Comparison of ENCODE assay signal across 14 cellular contexts in the genomic region with DNA sequence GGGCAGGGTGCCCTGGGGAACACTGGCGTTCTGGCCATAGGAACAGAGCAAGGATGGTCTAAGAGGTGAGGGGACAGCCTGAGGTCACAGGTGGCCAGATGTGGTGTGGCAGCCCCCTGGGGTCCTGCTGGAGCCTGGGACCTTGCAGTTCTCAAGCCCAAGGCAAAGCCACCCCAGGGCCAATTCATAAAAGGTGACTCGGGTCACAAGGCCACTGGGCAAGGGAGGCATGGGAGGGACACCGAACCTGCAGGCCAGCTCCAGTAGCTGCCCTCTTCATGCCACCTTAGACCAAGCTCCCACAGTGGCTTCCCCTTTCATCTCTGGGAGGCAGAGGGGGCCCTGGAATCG. TPM values are rescaled to one million over a fixed set of nuclear protein-coding genes. Genes with fewer than 3 reads are reported as not detected.
A peak's percentile ranks its signal among the peaks of the same experiment; 100 is the strongest.
DNase-seq lines count a peak whose midpoint lies in the region; ATAC-seq and TF ChIP-seq lines count a peak whose summit lies in the region.
"Had no signal": no experiment of that assay in that cellular context is flagged by ENCODE, and none has a peak within 500 bp of the region (broad histone marks: within the 10 kb centered on the region; RNA-seq: fewer than 3 reads in every experiment).

No MANE protein-coding gene starts in this region.

- no peaks in the 10 kb centered on the region for H4K20me1 ChIP-seq in Loucy (ENCODE audit: insufficient read depth, low read length, poor library complexity, severe bottlenecking)

- peak overlapping the region; percentile 72 for H3K4me3 ChIP-seq in Loucy (ENCODE audit: low read length, poor library complexity, severe bottlenecking)
- H3K4me3 ChIP-seq in endodermal cell (ENCODE audit: low read length): no peak overlapping the region
- H3K4me3 ChIP-seq in trophoblast cell (ENCODE audit: low read depth, low read length): peak overlapping the region; percentile 18
- H3K4me3 ChIP-seq: left lung, SK-N-MC had no signal

- WGBS in endodermal cell (ENCODE audit: insufficient coverage in 1 of 2, insufficient read length in 1 of 2), 2 experiments: 70 to 83% methylated on average over 2 to 4 of the region's 4 CpGs
- no CpG with 5 or more reads among the region's 4 CpGs for WGBS in trophoblast cell (ENCODE audit: extremely low coverage, insufficient coverage, insufficient read length)

- H3K4me1 ChIP-seq in Loucy (ENCODE audit: insufficient read depth, low read length, poor library complexity, severe bottlenecking): no peaks in the 10 kb centered on the region
- no peaks in the 10 kb centered on the region for H3K4me1 ChIP-seq in endodermal cell (ENCODE audit: control insufficient read depth, insufficient read depth, low read length)
- H3K4me1 ChIP-seq in trophoblast cell (ENCODE audit: control insufficient read depth in 1 of 2, insufficient read depth in 2 of 2, low read length in 2 of 2): peaks cover 4 to 13% of the 10 kb centered on the region in 2 experiments

- no peak for DNase-seq in endodermal cell
- no peak for DNase-seq in trophoblast cell
- DNase-seq: activated naive CD4-positive, alpha-beta T cell treated with anti-CD3 and anti-CD28 coated beads, Interleukin-2, amount 50 U/mL, for 16 hours; C1 segment of cervical spinal cord; NCI-H2227 treated with DMSO at 0.1 percent for 48 hours had no signal

- H3K4me1 Mint-ChIP-seq in endodermal cell: peaks cover 1% of the 10 kb centered on the region

- H2AFZ ChIP-seq in Loucy (ENCODE audit: low read length) (peak overlapping the region; percentile 83), trophoblast cell (ENCODE audit: insufficient read depth, low read length, poor library complexity) (no peak overlapping the region)

- no peak overlapping the region for H3K14ac ChIP-seq in trophoblast cell (ENCODE audit: low read length)

- peaks cover 45% of the 10 kb centered on the region for H3K27me3 Mint-ChIP-seq in endodermal cell (ENCODE audit: insufficient read depth)

- peak overlapping the region; percentile 11 for H2BK120ac ChIP-seq in trophoblast cell (ENCODE audit: insufficient read depth, low read length, poor library complexity)

- no peaks in the 10 kb centered on the region for H3K9me2 ChIP-seq in Loucy (replicated peaks; ENCODE audit: low read depth, low read length)

- H3K27ac ChIP-seq in endodermal cell (ENCODE audit: low read depth, low read length) (no peak overlapping the region), trophoblast cell (ENCODE audit: low read depth, low read length) (no peak overlapping the region)
- H3K27ac ChIP-seq: left lung, neutrophil, SK-N-MC, VCaP had no signal

- peak overlapping the region; percentile 5 for H3K18ac ChIP-seq in trophoblast cell (ENCODE audit: low read length)

- H4K91ac ChIP-seq in trophoblast cell (ENCODE audit: low read depth, low read length): no peak overlapping the region

- H3K27ac Mint-ChIP-seq in endodermal cell: no peak overlapping the region

- no peak overlapping the region for H2BK5ac ChIP-seq in trophoblast cell (ENCODE audit: low read depth, low read length, poor library complexity)

- H3K9me3 Mint-ChIP-seq in endodermal cell: no peaks in the 10 kb centered on the region

- no peak overlapping the region for H2BK12ac ChIP-seq in trophoblast cell (ENCODE audit: low read length)

- H3K36me3 ChIP-seq in Loucy (ENCODE audit: insufficient read depth, low read length) (no peaks in the 10 kb centered on the region), endodermal cell (ENCODE audit: control insufficient read depth, insufficient read depth, low read length) (no peaks in the 10 kb centered on the region), trophoblast cell (ENCODE audit: control insufficient read depth in 1 of 2, insufficient read depth in 2 of 2, low read length in 2 of 2) (no peaks in the 10 kb centered on the region)
- H3K36me3 ChIP-seq: left lung, neutrophil had no signal

- no peaks in the 10 kb centered on the region for H3K36me3 Mint-ChIP-seq in endodermal cell (ENCODE audit: low read depth)

- H3K4ac ChIP-seq in trophoblast cell (ENCODE audit: low read depth, low read length): no peak overlapping the region

- H3K79me2 ChIP-seq in Loucy (ENCODE audit: insufficient read depth, low read length): no peaks in the 10 kb centered on the region
- H3K79me2 ChIP-seq in trophoblast cell (ENCODE audit: control insufficient read depth, insufficient read depth, low read length, poor library complexity): no peaks in the 10 kb centered on the region

- no peaks in the 10 kb centered on the region for H3K79me1 ChIP-seq in trophoblast cell (ENCODE audit: low read length)

- H3K9ac ChIP-seq in Loucy (ENCODE audit: low read depth, low read length, poor library complexity, severe bottlenecking) (peak overlapping the region; percentile 62), endodermal cell (ENCODE audit: extremely low read depth, low read length, poor library complexity, severe bottlenecking) (no peak overlapping the region), trophoblast cell (ENCODE audit: low read length) (no peak overlapping the region)

- ATAC-seq in GM19452 (IDR thresholded peaks at IDR 0.05; ENCODE audit: unreplicated experiment): no peak
- no peak for ATAC-seq in GM21723 (IDR thresholded peaks at IDR 0.05; ENCODE audit: unreplicated experiment)
- ATAC-seq in GM19035 (IDR thresholded peaks at IDR 0.05; ENCODE audit: unreplicated experiment): no peak
- ATAC-seq: left lung had no signal

- peak overlapping the region; percentile 59 for H3K4me3 Mint-ChIP-seq in endodermal cell

- no peak overlapping the region for H3K23ac ChIP-seq in trophoblast cell (ENCODE audit: low read length)

- H3K9me3 ChIP-seq in Loucy (ENCODE audit: insufficient read depth, low read depth, low read length): no peaks in the 10 kb centered on the region
- H3K9me3 ChIP-seq in endodermal cell (ENCODE audit: control insufficient read depth, low read length): no peaks in the 10 kb centered on the region
- no peaks in the 10 kb centered on the region for H3K9me3 ChIP-seq in trophoblast cell (ENCODE audit: insufficient read depth, low read depth, low read length)
- H3K9me3 ChIP-seq: left lung, neutrophil had no signal

- H3F3A ChIP-seq in Loucy (ENCODE audit: low read depth): no peaks in the 10 kb centered on the region

- H4K12ac ChIP-seq in trophoblast cell (ENCODE audit: low read depth, low read length): no peak overlapping the region

- no peak overlapping the region for H2AK5ac ChIP-seq in trophoblast cell (ENCODE audit: low read length)

- no peak for TF ChIP-seq CTCF in Loucy (conservative IDR thresholded peaks at IDR 0.05; ENCODE audit: low read length)
- TF ChIP-seq CTCF in endodermal cell (conservative IDR thresholded peaks at IDR 0.05): no peak

- peak overlapping the region; percentile 21 for H4K8ac ChIP-seq in trophoblast cell (ENCODE audit: low read depth, low read length)

- H3K27me3 ChIP-seq in Loucy (ENCODE audit: insufficient read depth, low read length, poor library complexity, severe bottlenecking): no peaks in the 10 kb centered on the region
- peaks cover 63% of the 10 kb centered on the region for H3K27me3 ChIP-seq in endodermal cell (ENCODE audit: control insufficient read depth, insufficient read depth, low read length, poor library complexity, severe bottlenecking)
- peaks cover 21% of the 10 kb centered on the region for H3K27me3 ChIP-seq in trophoblast cell (ENCODE audit: insufficient read depth, low read length)

- peak overlapping the region; percentile 68 for H3K4me2 ChIP-seq in Loucy (ENCODE audit: low read depth, low read length, poor library complexity, severe bottlenecking)
- peak overlapping the region; percentile 73 for H3K4me2 ChIP-seq in trophoblast cell (ENCODE audit: low read length)

RNA-seq across cellular contexts. Expression of gene TNFRSF25, which starts 19.3 kb away (rescaled TPM):
- 10 to 100 TPM; 25.9 to 26.9 TPM for total RNA-seq in endodermal cell
- 39.9 TPM for polyA plus RNA-seq in endodermal cell (2013, experiment 1 of 2)
- 30.2 TPM for polyA plus RNA-seq in endodermal cell (2013, experiment 2 of 2)
- 22.6 and 23.0 TPM in 2 replicates for polyA plus RNA-seq in trophoblast cell (2013)

RNA-seq across cellular contexts. Expression of gene ESPN, which starts 22.1 kb away (rescaled TPM):
- total RNA-seq in endodermal cell: 10 to 100 TPM in 1 of 2 donors, 1 to 10 TPM in 1; 4.1 to 10.5 TPM
- 4.7 TPM for polyA plus RNA-seq in endodermal cell (2013, experiment 1 of 2)
- 3.0 TPM for polyA plus RNA-seq in endodermal cell (2013, experiment 2 of 2)
- polyA plus RNA-seq in trophoblast cell (2013): 5.8 and 6.9 TPM in 2 replicates

RNA-seq across cellular contexts. Expression of gene HES2, which starts 26.9 kb away (rescaled TPM):
- total RNA-seq in endodermal cell: not detected
- polyA plus RNA-seq in endodermal cell (2013, experiment 1 of 2): 0.46 TPM
- 0.04 TPM for polyA plus RNA-seq in endodermal cell (2013, experiment 2 of 2)
- polyA plus RNA-seq in trophoblast cell (2013): 33.7 and 41.0 TPM in 2 replicates
- total RNA-seq: HT-29 had no signal

RNA-seq across cellular contexts. Expression of gene PLEKHG5, which starts 44.8 kb away (rescaled TPM):
- total RNA-seq in endodermal cell: 10 to 100 TPM; 32.6 to 38.8 TPM
- polyA plus RNA-seq in endodermal cell (2013, experiment 1 of 2): 34.4 TPM
- 29.5 TPM for polyA plus RNA-seq in endodermal cell (2013, experiment 2 of 2)
- 31.1 and 31.3 TPM in 2 replicates for polyA plus RNA-seq in trophoblast cell (2013)

RNA-seq across cellular contexts. Expression of gene ACOT7, which starts 53.1 kb away (rescaled TPM):
- total RNA-seq in endodermal cell: 10 to 100 TPM; 51.3 to 70.7 TPM
- polyA plus RNA-seq in endodermal cell (2013, experiment 1 of 2): 87.9 TPM
- polyA plus RNA-seq in endodermal cell (2013, experiment 2 of 2): 87.7 TPM
- 30.7 and 31.4 TPM in 2 replicates for polyA plus RNA-seq in trophoblast cell (2013)
